In genomic region chr1:214432247-214432646, GRCh38 we compare ENCODE assay signal across 30 cellular contexts.
"Had no signal": no experiment of that assay in that cellular context is flagged by ENCODE, and none has a peak within 500 bp of the region (broad histone marks: within the 10 kb centered on the region; RNA-seq: fewer than 3 reads in every experiment).

No MANE protein-coding gene starts in this region.

- H3K27me3 ChIP-seq: neural progenitor cell, ovary, spleen, stomach, thyroid gland, tibial nerve, upper lobe of left lung, vagina had no signal

- H3K9ac ChIP-seq: neural progenitor cell, parathyroid adenoma had no signal

- H2AFZ ChIP-seq: neural progenitor cell, parathyroid adenoma had no signal

- H3K79me2 ChIP-seq: parathyroid adenoma had no signal

- H3K27me3 Mint-ChIP-seq: progenitor cell of endocrine pancreas; stimulated activated naive B cell treated with anti-CD40 and anti-IgM and Interleukin-4, amounts not matched to agents 10 μg/mL and 1 μg/mL and 100 μg/mL, for 72 hours had no signal

- H3K4me3 Mint-ChIP-seq: naive thymus-derived CD4-positive, alpha-beta T cell; natural killer cell; nephron; neural progenitor cell; stimulated activated effector memory CD8-positive, alpha-beta T cell treated with anti-CD3 and anti-CD28 coated beads, Interleukin-12 subunit alpha, Interleukin-12 subunit beta, amount 100 ng/mL, for 72 hours; stimulated activated naive B cell treated with anti-CD40 and anti-IgM and Interleukin-4, amounts not matched to agents 10 μg/mL and 1 μg/mL and 100 μg/mL, for 72 hours; stimulated activated naive CD8-positive, alpha-beta T cell treated with anti-CD3 and anti-CD28 coated beads, Interleukin-15, Interleukin-2, amounts not matched to agents 100 ng/mL and 50 ng/mL, for 24 hours had no signal

- ATAC-seq: naive thymus-derived CD4-positive, alpha-beta T cell; natural killer cell; psoas muscle; right cardiac atrium; sciatic nerve; stimulated activated effector memory CD8-positive, alpha-beta T cell treated with anti-CD3 and anti-CD28 coated beads, Interleukin-12 subunit alpha, Interleukin-12 subunit beta, amount 100 ng/mL, for 72 hours; stimulated activated naive B cell treated with anti-CD40 and anti-IgM and Interleukin-4, amounts not matched to agents 10 μg/mL and 1 μg/mL and 100 μg/mL, for 72 hours had no signal

- H3K4me1 ChIP-seq: neural progenitor cell, parathyroid adenoma, stomach, vagina had no signal

- H3K9me3 Mint-ChIP-seq: natural killer cell; nephron; neural progenitor cell; stimulated activated effector memory CD8-positive, alpha-beta T cell treated with anti-CD3 and anti-CD28 coated beads, Interleukin-12 subunit alpha, Interleukin-12 subunit beta, amount 100 ng/mL, for 72 hours; stimulated activated naive B cell treated with anti-CD40 and anti-IgM and Interleukin-4, amounts not matched to agents 10 μg/mL and 1 μg/mL and 100 μg/mL, for 72 hours had no signal

- H3K4me3 ChIP-seq: neural progenitor cell, ovary, psoas muscle, skin epidermis, smooth muscle cell, spleen, stomach, thoracic aorta, thyroid gland, tibial nerve, upper lobe of left lung, vagina had no signal

- H3K4me2 ChIP-seq: neural progenitor cell, smooth muscle cell had no signal

- H3K27ac ChIP-seq: neural progenitor cell, ovary, parathyroid adenoma, psoas muscle, skin epidermis, spleen, stomach, thoracic aorta, thyroid gland, tibial nerve, upper lobe of left lung, vagina had no signal

- H3K27ac Mint-ChIP-seq: naive thymus-derived CD4-positive, alpha-beta T cell; natural killer cell; nephron; neural progenitor cell; stimulated activated effector memory CD8-positive, alpha-beta T cell treated with anti-CD3 and anti-CD28 coated beads, Interleukin-12 subunit alpha, Interleukin-12 subunit beta, amount 100 ng/mL, for 72 hours; stimulated activated naive B cell treated with anti-CD40 and anti-IgM and Interleukin-4, amounts not matched to agents 10 μg/mL and 1 μg/mL and 100 μg/mL, for 72 hours; stimulated activated naive CD8-positive, alpha-beta T cell treated with anti-CD3 and anti-CD28 coated beads, Interleukin-15, Interleukin-2, amounts not matched to agents 100 ng/mL and 50 ng/mL, for 24 hours had no signal

- H3K36me3 ChIP-seq: neural progenitor cell, ovary, spleen, stomach, thoracic aorta, thyroid gland, tibial nerve, upper lobe of left lung, vagina had no signal

- H3K36me3 Mint-ChIP-seq: natural killer cell; neural progenitor cell; stimulated activated effector memory CD8-positive, alpha-beta T cell treated with anti-CD3 and anti-CD28 coated beads, Interleukin-12 subunit alpha, Interleukin-12 subunit beta, amount 100 ng/mL, for 72 hours; stimulated activated naive B cell treated with anti-CD40 and anti-IgM and Interleukin-4, amounts not matched to agents 10 μg/mL and 1 μg/mL and 100 μg/mL, for 72 hours had no signal

- H3K9me3 ChIP-seq: ovary, psoas muscle, spleen, stomach, thoracic aorta, thyroid gland, tibial nerve, upper lobe of left lung, vagina had no signal

- FAIRE-seq: urothelium cell line had no signal

- DNase-seq: naive thymus-derived CD4-positive, alpha-beta T cell; natural killer cell; occipital lobe; ovary; psoas muscle; right cardiac atrium; spleen; stimulated activated CD4-positive, alpha-beta T cell treated with anti-CD3 and anti-CD28 coated beads, Interleukin-15, amount 100 ng/mL, for 24 hours; stimulated activated CD4-positive, alpha-beta T cell treated with anti-CD3 and anti-CD28 coated beads, Interleukin-2, amount 100 ng/mL, for 24 hours; stimulated activated CD4-positive, alpha-beta T cell treated with anti-CD3 and anti-CD28 coated beads, Interleukin-2, amount 100 ng/mL, for 48 hours; stimulated activated CD4-positive, alpha-beta T cell treated with anti-CD3 and anti-CD28 coated beads, Interleukin-4, amount 100 ng/mL, for 24 hours; stimulated activated naive B cell treated with anti-CD40 and anti-IgM and Interleukin-4, amounts not matched to agents 10 μg/mL and 1 μg/mL and 100 μg/mL, for 72 hours; stimulated activated naive CD4-positive, alpha-beta T cell treated with Interleukin-2 at 50 U/mL for 16 hours; stomach; thyroid gland; trophoblast cell; upper lobe of left lung had no signal

- H3K4me1 Mint-ChIP-seq: nephron had no signal
